In genomic region chr1:19210772-19211549, GRCh38 we compare ENCODE assay signal across 8 cellular contexts. TPM values are rescaled to one million over a fixed set of nuclear protein-coding genes. Genes with fewer than 3 reads are reported as not detected.
DNase-seq lines count a peak whose midpoint lies in the region; ATAC-seq and TF ChIP-seq lines count a peak whose summit lies in the region.

No MANE protein-coding gene starts in this region.

- peaks cover 19 to 31% of the 10 kb centered on the region in 2 donors for H3K36me3 Mint-ChIP-seq in CD14-positive monocyte
- H3K36me3 Mint-ChIP-seq in activated T-helper 1 cell treated with anti-CD3 and anti-CD28 coated beads, Interleukin-12 subunit alpha, Interleukin-12 subunit beta, Interleukin-2, Interleukin-4 antibody, amounts not matched to agents 30 ng/mL and 10 ng/mL and 1 ng/mL, durations not matched to agents 14 hours and 24 hours and 36 hours (ENCODE audit: low read depth), result peaks cover 32% of the 10 kb centered on the region
- H3K36me3 Mint-ChIP-seq in stimulated activated naive B cell treated with anti-CD40 and anti-IgM and Interleukin-4, amounts not matched to agents 10 μg/mL and 1 μg/mL and 100 μg/mL, for 72 hours, result peaks cover 12 to 28% of the 10 kb centered on the region in 2 donors

- ATAC-seq in HG02938 (IDR thresholded peaks at IDR 0.05; ENCODE audit: unreplicated experiment) (peak; percentile 4), GM19351 (IDR thresholded peaks at IDR 0.05; ENCODE audit: unreplicated experiment) (no peak)
- no peak for ATAC-seq in stimulated activated naive B cell treated with anti-CD40 and anti-IgM and Interleukin-4, amounts not matched to agents 10 μg/mL and 1 μg/mL and 100 μg/mL, for 72 hours (replicated peaks)

- no peaks in the 10 kb centered on the region for H3K27me3 Mint-ChIP-seq in CD14-positive monocyte (ENCODE audit: low read depth in 3 of 3)
- no peaks in the 10 kb centered on the region for H3K27me3 Mint-ChIP-seq in activated T-helper 1 cell treated with anti-CD3 and anti-CD28 coated beads, Interleukin-12 subunit alpha, Interleukin-12 subunit beta, Interleukin-2, Interleukin-4 antibody, amounts not matched to agents 30 ng/mL and 10 ng/mL and 1 ng/mL, durations not matched to agents 14 hours and 24 hours and 36 hours (ENCODE audit: insufficient read depth)
- no peaks in the 10 kb centered on the region for H3K27me3 Mint-ChIP-seq in stimulated activated naive B cell treated with anti-CD40 and anti-IgM and Interleukin-4, amounts not matched to agents 10 μg/mL and 1 μg/mL and 100 μg/mL, for 72 hours

- peaks cover 47% of the 10 kb centered on the region for H3K4me1 Mint-ChIP-seq in CD14-positive monocyte
- peaks cover 59% of the 10 kb centered on the region for H3K4me1 Mint-ChIP-seq in activated T-helper 1 cell treated with anti-CD3 and anti-CD28 coated beads, Interleukin-12 subunit alpha, Interleukin-12 subunit beta, Interleukin-2, Interleukin-4 antibody, amounts not matched to agents 30 ng/mL and 10 ng/mL and 1 ng/mL, durations not matched to agents 14 hours and 24 hours and 36 hours (ENCODE audit: low read depth)
- peaks cover 21 to 59% of the 10 kb centered on the region in 2 donors for H3K4me1 Mint-ChIP-seq in stimulated activated naive B cell treated with anti-CD40 and anti-IgM and Interleukin-4, amounts not matched to agents 10 μg/mL and 1 μg/mL and 100 μg/mL, for 72 hours

- peak overlapping the region; percentile 96 for H3K4me3 ChIP-seq in iPS-18c (ENCODE audit: insufficient read depth, low read depth, low read length)

- intact Hi-C loops in CD14-positive monocyte (cut with micrococcal nuclease), result no loop called here
- intact Hi-C loops in activated T-helper 1 cell treated with anti-CD3 and anti-CD28 coated beads, Interleukin-12 subunit alpha, Interleukin-12 subunit beta, Interleukin-2, Interleukin-4 antibody, amounts not matched to agents 30 ng/mL and 10 ng/mL and 1 ng/mL, durations not matched to agents 14 hours and 24 hours and 36 hours (cut with micrococcal nuclease), result loop anchor here (1.0 to 5.0 kb wide), 4 partner anchors 40 to 309 kb away; partner anchors contain the start of genes AKR7A2, ALDH4A1, EMC1 and IFFO2

- no peaks in the 10 kb centered on the region for H3K9me3 Mint-ChIP-seq in CD14-positive monocyte
- H3K9me3 Mint-ChIP-seq in activated T-helper 1 cell treated with anti-CD3 and anti-CD28 coated beads, Interleukin-12 subunit alpha, Interleukin-12 subunit beta, Interleukin-2, Interleukin-4 antibody, amounts not matched to agents 30 ng/mL and 10 ng/mL and 1 ng/mL, durations not matched to agents 14 hours and 24 hours and 36 hours, result no peaks in the 10 kb centered on the region
- no peaks in the 10 kb centered on the region for H3K9me3 Mint-ChIP-seq in stimulated activated naive B cell treated with anti-CD40 and anti-IgM and Interleukin-4, amounts not matched to agents 10 μg/mL and 1 μg/mL and 100 μg/mL, for 72 hours

- no peaks in the 10 kb centered on the region for H3K9me3 ChIP-seq in iPS-18c (ENCODE audit: control insufficient read depth, insufficient read depth, low read length)

- TF ChIP-seq CTCF in CD14-positive monocyte (IDR thresholded peaks at IDR 0.05), result no peak

- H3K27ac Mint-ChIP-seq in CD14-positive monocyte, result peak overlapping the region; percentile 99 to 100 (median 99)
- H3K27ac Mint-ChIP-seq in activated T-helper 1 cell treated with anti-CD3 and anti-CD28 coated beads, Interleukin-12 subunit alpha, Interleukin-12 subunit beta, Interleukin-2, Interleukin-4 antibody, amounts not matched to agents 30 ng/mL and 10 ng/mL and 1 ng/mL, durations not matched to agents 14 hours and 24 hours and 36 hours, result peak overlapping the region; percentile 98
- H3K27ac Mint-ChIP-seq in stimulated activated naive B cell treated with anti-CD40 and anti-IgM and Interleukin-4, amounts not matched to agents 10 μg/mL and 1 μg/mL and 100 μg/mL, for 72 hours, result peak overlapping the region; percentile 94

- no peak for DNase-seq in CD14-positive monocyte (ENCODE audit: low spot score)
- DNase-seq in activated T-helper 1 cell treated with anti-CD3 and anti-CD28 coated beads, Interleukin-12 subunit alpha, Interleukin-12 subunit beta, Interleukin-2, Interleukin-4 antibody, amounts not matched to agents 30 ng/mL and 10 ng/mL and 1 ng/mL, durations not matched to agents 14 hours and 24 hours and 36 hours (ENCODE audit: low spot score), result no peak
- no peak for DNase-seq in stimulated activated naive B cell treated with anti-CD40 and anti-IgM and Interleukin-4, amounts not matched to agents 10 μg/mL and 1 μg/mL and 100 μg/mL, for 72 hours
- no peak for DNase-seq in NCI-H226
- no peak for DNase-seq in A172 (ENCODE audit: low spot score)

- peak overlapping the region; percentile 93 to 99 for H3K4me3 Mint-ChIP-seq in CD14-positive monocyte
- peak overlapping the region; percentile 94 for H3K4me3 Mint-ChIP-seq in activated T-helper 1 cell treated with anti-CD3 and anti-CD28 coated beads, Interleukin-12 subunit alpha, Interleukin-12 subunit beta, Interleukin-2, Interleukin-4 antibody, amounts not matched to agents 30 ng/mL and 10 ng/mL and 1 ng/mL, durations not matched to agents 14 hours and 24 hours and 36 hours
- peak overlapping the region; percentile 87 to 92 for H3K4me3 Mint-ChIP-seq in stimulated activated naive B cell treated with anti-CD40 and anti-IgM and Interleukin-4, amounts not matched to agents 10 μg/mL and 1 μg/mL and 100 μg/mL, for 72 hours

RNA-seq across cellular contexts. Expression of gene UBR4, which starts 0.9 kb away (rescaled TPM):
- polyA plus RNA-seq in CD14-positive monocyte, result 10 to 100 TPM; 44.3 to 49.4 TPM
- total RNA-seq in activated T-helper 1 cell treated with anti-CD3 and anti-CD28 coated beads, Interleukin-12 subunit alpha, Interleukin-12 subunit beta, Interleukin-2, Interleukin-4 antibody, amounts not matched to agents 30 ng/mL and 10 ng/mL and 1 ng/mL, durations not matched to agents 14 hours and 24 hours and 36 hours, result 155 and 161 TPM in 2 replicates
- 52.4 and 66.5 TPM in 2 replicates for total RNA-seq in A172 (2014; rRNA removed; shearing (Covaris generic))

RNA-seq across cellular contexts. Expression of gene EMC1, which starts 40.4 kb away (rescaled TPM):
- polyA plus RNA-seq in CD14-positive monocyte, result 10 to 100 TPM; 14.7 to 18.5 TPM
- 63.9 and 78.3 TPM in 2 replicates for total RNA-seq in activated T-helper 1 cell treated with anti-CD3 and anti-CD28 coated beads, Interleukin-12 subunit alpha, Interleukin-12 subunit beta, Interleukin-2, Interleukin-4 antibody, amounts not matched to agents 30 ng/mL and 10 ng/mL and 1 ng/mL, durations not matched to agents 14 hours and 24 hours and 36 hours
- 31.9 and 35.8 TPM in 2 replicates for total RNA-seq in A172 (2014; rRNA removed; shearing (Covaris generic))

RNA-seq across cellular contexts. Expression of gene MRTO4, which starts 40.6 kb away (rescaled TPM):
- 1 to 10 TPM; 8.4 to 8.7 TPM for polyA plus RNA-seq in CD14-positive monocyte
- 134 and 137 TPM in 2 replicates for total RNA-seq in activated T-helper 1 cell treated with anti-CD3 and anti-CD28 coated beads, Interleukin-12 subunit alpha, Interleukin-12 subunit beta, Interleukin-2, Interleukin-4 antibody, amounts not matched to agents 30 ng/mL and 10 ng/mL and 1 ng/mL, durations not matched to agents 14 hours and 24 hours and 36 hours
- total RNA-seq in A172 (2014; rRNA removed; shearing (Covaris generic)), result 44.6 and 51.9 TPM in 2 replicates
